ENCODE assay signal across 13 cellular contexts in the genomic region with DNA sequence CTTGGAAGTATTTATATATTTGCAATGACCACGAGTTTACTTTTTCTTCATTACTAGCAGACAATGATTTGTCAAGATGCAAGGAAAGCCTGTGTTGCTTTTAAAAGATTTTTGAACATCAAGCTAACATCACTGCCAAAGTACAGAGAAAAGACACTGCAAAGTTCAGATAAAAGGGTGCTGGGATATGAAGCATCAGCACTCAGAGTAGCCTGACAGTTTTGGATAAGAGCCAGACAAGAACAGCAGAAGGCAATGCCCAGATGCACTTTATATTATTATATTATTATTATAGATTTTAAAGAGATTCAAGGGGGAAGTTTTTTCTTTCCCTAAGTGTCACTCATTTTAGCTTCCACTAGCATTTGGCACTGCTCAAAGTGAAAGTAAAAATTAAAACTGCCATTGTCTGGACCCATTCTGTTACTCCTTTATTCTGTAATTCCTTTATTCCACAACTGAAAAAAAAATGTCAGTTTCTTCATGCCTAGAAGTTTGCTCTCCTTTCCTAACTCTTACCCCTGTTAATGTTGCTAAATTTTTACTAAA.
DNase-seq lines count a peak whose midpoint lies in the region; ATAC-seq and TF ChIP-seq lines count a peak whose summit lies in the region.
"Had no signal": no experiment of that assay in that cellular context is flagged by ENCODE, and none has a peak within 500 bp of the region (broad histone marks: within the 10 kb centered on the region; RNA-seq: fewer than 3 reads in every experiment).

No MANE protein-coding gene starts in this region.

- peaks cover 15 to 27% of the 10 kb centered on the region in 2 donors for H3K4me1 Mint-ChIP-seq in natural killer cell treated with Interleukin-12 subunit alpha and Interleukin-12 subunit beta and Interleukin-15 and Interleukin-18, amount 100 ng/mL, for 72 hours (ENCODE audit: low read depth in 2 of 2)

- no peak overlapping the region for H3K27ac ChIP-seq in aorta (ENCODE audit: low read depth in 1 of 2, low read length in 2 of 2)
- H3K27ac ChIP-seq: 22Rv1, suprapubic skin had no signal

- H3K36me3 ChIP-seq in aorta (ENCODE audit: control insufficient read depth in 1 of 2, insufficient read depth in 2 of 2, low read length in 1 of 2), result no peaks in the 10 kb centered on the region
- H3K36me3 ChIP-seq: suprapubic skin had no signal

- ATAC-seq in natural killer cell treated with Interleukin-12 subunit alpha and Interleukin-12 subunit beta and Interleukin-15 and Interleukin-18, amount 100 ng/mL, for 72 hours, result no peak
- ATAC-seq in aorta (ENCODE audit: low FRiP score), result no peak

- H3K27ac Mint-ChIP-seq in natural killer cell treated with Interleukin-12 subunit alpha and Interleukin-12 subunit beta and Interleukin-15 and Interleukin-18, amount 100 ng/mL, for 72 hours, result peak overlapping the region in 1 of 2 donors; percentile 34
- H3K27ac Mint-ChIP-seq: activated naive CD8-positive, alpha-beta T cell treated with anti-CD3 and anti-CD28 coated beads, Interleukin-2, amount 10 ng/mL, durations not matched to agents 7 days and 5 days had no signal

- no peak overlapping the region for H3K4me3 ChIP-seq in choroid plexus epithelial cell (ENCODE audit: low read depth, low read length)
- H3K4me3 ChIP-seq in aorta (ENCODE audit: low read length in 2 of 2), result peak overlapping the region in 1 of 2 donors; percentile 48
- H3K4me3 ChIP-seq: suprapubic skin had no signal

- H3K9me3 Mint-ChIP-seq in natural killer cell treated with Interleukin-12 subunit alpha and Interleukin-12 subunit beta and Interleukin-15 and Interleukin-18, amount 100 ng/mL, for 72 hours, result no peaks in the 10 kb centered on the region
- H3K9me3 Mint-ChIP-seq: activated naive CD8-positive, alpha-beta T cell treated with anti-CD3 and anti-CD28 coated beads, Interleukin-2, amount 10 ng/mL, durations not matched to agents 7 days and 5 days had no signal

- no peak for TF ChIP-seq CTCF in choroid plexus epithelial cell (conservative IDR thresholded peaks at IDR 0.05; ENCODE audit: low read depth, low read length)

- H3K36me3 Mint-ChIP-seq in natural killer cell treated with Interleukin-12 subunit alpha and Interleukin-12 subunit beta and Interleukin-15 and Interleukin-18, amount 100 ng/mL, for 72 hours, result no peaks in the 10 kb centered on the region
- H3K36me3 Mint-ChIP-seq: activated naive CD8-positive, alpha-beta T cell treated with anti-CD3 and anti-CD28 coated beads, Interleukin-2, amount 10 ng/mL, durations not matched to agents 7 days and 5 days had no signal

- H3K4me3 Mint-ChIP-seq in natural killer cell treated with Interleukin-12 subunit alpha and Interleukin-12 subunit beta and Interleukin-15 and Interleukin-18, amount 100 ng/mL, for 72 hours, result peak overlapping the region; percentile 62
- H3K4me3 Mint-ChIP-seq: activated naive CD8-positive, alpha-beta T cell treated with anti-CD3 and anti-CD28 coated beads, Interleukin-2, amount 10 ng/mL, durations not matched to agents 7 days and 5 days had no signal

- H3K9me3 ChIP-seq in aorta (ENCODE audit: control insufficient read depth, low read length), result no peaks in the 10 kb centered on the region
- H3K9me3 ChIP-seq: suprapubic skin had no signal

- no peaks in the 10 kb centered on the region for H3K27me3 Mint-ChIP-seq in natural killer cell treated with Interleukin-12 subunit alpha and Interleukin-12 subunit beta and Interleukin-15 and Interleukin-18, amount 100 ng/mL, for 72 hours

- 34 to 57% methylated on average over 1 of the region's 1 CpG for WGBS in aorta, 2 donors

- H3K4me1 ChIP-seq in aorta (ENCODE audit: control insufficient read depth in 1 of 2, insufficient read depth in 2 of 2, low read length in 2 of 2), result peaks cover 0 to 2% of the 10 kb centered on the region in 2 donors

- H3K27me3 ChIP-seq in aorta (ENCODE audit: control insufficient read depth in 1 of 2, insufficient read depth in 2 of 2, low read length in 1 of 2), result no peaks in the 10 kb centered on the region
- H3K27me3 ChIP-seq: suprapubic skin had no signal

- DNase-seq in DMS 273 (lab: John Stamatoyannopoulos, UW; ENCODE audit: unreplicated experiment), result peak; percentile 31
- no peak for DNase-seq in DMS 273 treated with DMSO at 0.1 percent for 48 hours (lab: John Stamatoyannopoulos, UW)
- DNase-seq in NCI-H446 (lab: John Stamatoyannopoulos, UW), result peak; percentile 20 to 65
- peak; percentile 41 for DNase-seq in choroid plexus epithelial cell (ENCODE audit: low read depth)
- no peak for DNase-seq in natural killer cell treated with Interleukin-12 subunit alpha and Interleukin-12 subunit beta and Interleukin-15 and Interleukin-18, amount 100 ng/mL, for 72 hours (ENCODE audit: low spot score)
- DNase-seq in NCI-H82 (lab: John Stamatoyannopoulos, UW), result no peak
- no peak for DNase-seq in aorta
- DNase-seq in mucosa of gallbladder (ENCODE audit: low spot score), result no peak
- DNase-seq: activated naive CD8-positive, alpha-beta T cell treated with anti-CD3 and anti-CD28 coated beads, Interleukin-2, amount 10 ng/mL, durations not matched to agents 7 days and 5 days; effector CD4-positive, alpha-beta T cell; hippocampal formation had no signal

- intact Hi-C loops in aorta (cut with DNase I), result loop anchor here in 1 of 2 donors (5.0 kb wide), 1 partner anchor 37 kb away; no protein-coding TSS in a partner anchor

Comparison
In these comparisons a context has a peak if more than half of its experiments do, and no peak if none do; other contexts are left out.
1. DNase-seq: peak in DMS 273 (single experiment), NCI-H446 (2 of 2) and choroid plexus epithelial cell (single experiment); none in DMS 273 treated with DMSO at 0.1 percent for 48 hours (single experiment), natural killer cell treated with Interleukin-12 subunit alpha and Interleukin-12 subunit beta and Interleukin-15 and Interleukin-18, amount 100 ng/mL, for 72 hours (single experiment), NCI-H82 (single experiment), aorta (0 of 2) and mucosa of gallbladder (single experiment).